ENCODE assay signal across 9 cellular contexts in the genomic region with DNA sequence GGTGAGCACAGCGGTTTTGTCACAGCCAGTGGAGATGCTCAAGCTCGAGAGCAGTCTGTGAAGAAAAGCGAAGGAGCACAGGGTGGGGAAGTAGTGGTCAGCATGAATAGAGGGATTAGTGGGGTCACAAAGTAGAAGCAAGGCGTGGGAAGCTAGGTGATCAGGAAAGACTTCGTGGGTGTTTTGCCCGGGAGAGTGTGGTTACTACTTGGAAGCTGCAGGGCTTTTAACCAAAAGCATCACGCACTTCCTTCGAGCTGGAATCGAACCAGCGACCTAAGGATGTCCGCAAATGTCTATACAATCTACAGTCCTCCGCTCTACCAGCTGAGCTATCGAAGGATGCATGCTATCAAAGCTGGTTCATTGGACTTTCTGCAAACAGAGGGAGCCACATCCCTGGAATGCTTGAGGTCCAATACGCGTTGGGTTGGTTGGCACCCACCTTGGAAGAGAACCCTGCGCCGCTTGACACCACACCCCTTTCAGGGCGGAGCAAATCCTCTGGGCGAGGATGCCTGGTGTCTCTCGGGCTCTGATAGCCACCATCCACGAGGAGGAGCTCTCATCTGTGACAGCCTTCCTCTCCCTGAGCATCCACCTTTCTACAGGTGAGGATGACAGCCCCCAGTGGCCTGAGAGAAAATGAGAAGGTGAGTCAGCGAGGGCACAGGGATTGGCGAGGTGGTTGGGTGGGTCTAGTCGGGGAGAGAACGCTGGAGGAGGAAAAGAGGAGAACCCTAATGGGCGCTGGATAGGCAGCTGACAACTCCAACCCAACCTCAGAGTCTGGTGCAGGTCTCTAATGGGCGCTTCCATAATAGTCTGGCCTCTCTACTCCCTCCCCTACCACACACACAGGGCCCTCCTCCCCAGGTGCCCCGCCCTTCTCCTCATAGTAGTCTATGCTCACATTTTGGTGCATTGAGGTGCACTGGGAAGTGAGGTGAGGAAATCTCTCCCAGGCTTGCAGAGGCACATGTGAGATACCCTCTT. TPM values are rescaled to one million over a fixed set of nuclear protein-coding genes. Genes with fewer than 3 reads are reported as not detected.
DNase-seq lines count a peak whose midpoint lies in the region; ATAC-seq and TF ChIP-seq lines count a peak whose summit lies in the region.
"Had no signal": no experiment of that assay in that cellular context is flagged by ENCODE, and none has a peak within 500 bp of the region (broad histone marks: within the 10 kb centered on the region; RNA-seq: fewer than 3 reads in every experiment).

No MANE protein-coding gene starts in this region.

- H3K9me3 Mint-ChIP-seq in CD8-positive, alpha-beta T cell, result no peaks in the 10 kb centered on the region
- no peaks in the 10 kb centered on the region for H3K9me3 Mint-ChIP-seq in activated CD4-positive, alpha-beta T cell treated with anti-CD3 and anti-CD28 coated beads, Interleukin-2, amount 10 ng/mL, durations not matched to agents 7 days and 5 days

- H3K4me3 ChIP-seq in CD8-positive, alpha-beta T cell (ENCODE audit: low read depth, low read length), result no peak overlapping the region
- no peak overlapping the region for H3K4me3 ChIP-seq in HAP-1
- peak overlapping the region; percentile 32; the same call in 1 of the 2 replicates for H3K4me3 ChIP-seq in iPS-18c (ENCODE audit: insufficient read depth, low read depth, low read length)

- no peaks in the 10 kb centered on the region for H3K36me3 ChIP-seq in CD8-positive, alpha-beta T cell (ENCODE audit: insufficient read depth, low read length)
- H3K36me3 ChIP-seq in HAP-1 (replicated peaks), result no peaks in the 10 kb centered on the region

- no peak overlapping the region for H3K4me3 Mint-ChIP-seq in CD8-positive, alpha-beta T cell
- no peak overlapping the region for H3K4me3 Mint-ChIP-seq in activated CD4-positive, alpha-beta T cell treated with anti-CD3 and anti-CD28 coated beads, Interleukin-2, amount 10 ng/mL, durations not matched to agents 7 days and 5 days

- H3K27me3 Mint-ChIP-seq in CD8-positive, alpha-beta T cell (ENCODE audit: low read depth), result peaks cover 68% of the 10 kb centered on the region
- H3K27me3 Mint-ChIP-seq in activated CD4-positive, alpha-beta T cell treated with anti-CD3 and anti-CD28 coated beads, Interleukin-2, amount 10 ng/mL, durations not matched to agents 7 days and 5 days, result peaks cover 44% of the 10 kb centered on the region

- H3K27ac ChIP-seq in CD8-positive, alpha-beta T cell (ENCODE audit: low read depth, low read length), result no peak overlapping the region

- no peaks in the 10 kb centered on the region for H3K9me3 ChIP-seq in CD8-positive, alpha-beta T cell (ENCODE audit: low read length)
- H3K9me3 ChIP-seq in HAP-1 (no peaks in the 10 kb centered on the region), iPS-18c (ENCODE audit: control insufficient read depth, insufficient read depth, low read length) (peaks cover 3% of the 10 kb centered on the region)

- no peak overlapping the region for H3K27ac Mint-ChIP-seq in CD8-positive, alpha-beta T cell
- H3K27ac Mint-ChIP-seq in activated CD4-positive, alpha-beta T cell treated with anti-CD3 and anti-CD28 coated beads, Interleukin-2, amount 10 ng/mL, durations not matched to agents 7 days and 5 days, result no peak overlapping the region

- H3K36me3 Mint-ChIP-seq in CD8-positive, alpha-beta T cell, result no peaks in the 10 kb centered on the region
- H3K36me3 Mint-ChIP-seq in activated CD4-positive, alpha-beta T cell treated with anti-CD3 and anti-CD28 coated beads, Interleukin-2, amount 10 ng/mL, durations not matched to agents 7 days and 5 days (ENCODE audit: low read depth), result no peaks in the 10 kb centered on the region

- CTCF ChIA-PET in CD8-positive, alpha-beta T cell (lab: Charles Lee), result interaction anchor here (0.6 to 11.6 kb wide), 8 partner anchors 9 to 348 kb away, joined by 3 to 188 read pairs (median 3); a partner anchor contains a TSS
- CTCF ChIA-PET in activated CD4-positive, alpha-beta T cell treated with anti-CD3 and anti-CD28 coated beads, Interleukin-2, amount 10 ng/mL, durations not matched to agents 7 days and 5 days (lab: Charles Lee), result interaction anchor here (1.0 to 4.8 kb wide), 10 partner anchors 10 to 411 kb away, joined by 3 to 32 read pairs (median 6); a partner anchor contains a TSS

- peak in 1 of 7 experiments; percentile 33 for DNase-seq in CD8-positive, alpha-beta T cell
- DNase-seq in HAP-1 (ENCODE audit: low spot score in 2 of 2), result peak; percentile 38 to 71
- DNase-seq in activated CD4-positive, alpha-beta T cell treated with anti-CD3 and anti-CD28 coated beads, Interleukin-2, amount 10 ng/mL, durations not matched to agents 7 days and 5 days, result peak; percentile 25
- DNase-seq in SHP77 (lab: John Stamatoyannopoulos, UW), result no peak
- DNase-seq in middle frontal gyrus (ENCODE audit: extremely low spot score, low spot score), result no peak
- DNase-seq in NCI-H2107 (lab: John Stamatoyannopoulos, UW), result no peak

- POLR2A ChIA-PET in CD8-positive, alpha-beta T cell (lab: Charles Lee), result interaction anchor here (1.2 kb wide), 1 partner anchor 24 kb away, joined by 5 read pairs; no protein-coding TSS in a partner anchor
- POLR2A ChIA-PET in activated CD4-positive, alpha-beta T cell treated with anti-CD3 and anti-CD28 coated beads, Interleukin-2, amount 10 ng/mL, durations not matched to agents 7 days and 5 days (lab: Charles Lee), result no interaction called here

- no peak for TF ChIP-seq CTCF in CD8-positive, alpha-beta T cell (IDR thresholded peaks at IDR 0.05)

- peak; percentile 65 for ATAC-seq in CD8-positive, alpha-beta T cell
- ATAC-seq in HG02981 (IDR thresholded peaks at IDR 0.05; ENCODE audit: unreplicated experiment), result no peak

- in situ Hi-C loops in HAP-1 (cut with MboI; ENCODE audit: low sequenced_read_pairs), result no loop called here

- H3K27me3 ChIP-seq in CD8-positive, alpha-beta T cell (ENCODE audit: insufficient read depth, low read length), result peaks cover 17% of the 10 kb centered on the region
- H3K27me3 ChIP-seq in HAP-1 (ENCODE audit: low read depth), result no peaks in the 10 kb centered on the region

- peaks cover 19% of the 10 kb centered on the region for H3K4me1 ChIP-seq in CD8-positive, alpha-beta T cell (ENCODE audit: insufficient read depth, low read length)
- H3K4me1 ChIP-seq in HAP-1, result no peaks in the 10 kb centered on the region; the same call in 1 of the 2 replicates

- H3K4me1 Mint-ChIP-seq in CD8-positive, alpha-beta T cell (ENCODE audit: low read depth), result peaks cover 31% of the 10 kb centered on the region
- H3K4me1 Mint-ChIP-seq in activated CD4-positive, alpha-beta T cell treated with anti-CD3 and anti-CD28 coated beads, Interleukin-2, amount 10 ng/mL, durations not matched to agents 7 days and 5 days, result peaks cover 36% of the 10 kb centered on the region

- intact Hi-C loops in CD8-positive, alpha-beta T cell (cut with DNase I, micrococcal nuclease), result no loop called here

RNA-seq across cellular contexts. Expression of a gene that starts 16.0 kb away (rescaled TPM):
- total RNA-seq in CD8-positive, alpha-beta T cell, result not detected
- total RNA-seq in activated CD4-positive, alpha-beta T cell treated with anti-CD3 and anti-CD28 coated beads, Interleukin-2, amount 10 ng/mL, durations not matched to agents 7 days and 5 days, result not detected
- total RNA-seq: skeletal muscle tissue had no signal

RNA-seq across cellular contexts. Expression of a gene that starts 26.8 kb away (rescaled TPM):
- under 1 TPM; 0.19 to 0.27 TPM for total RNA-seq in CD8-positive, alpha-beta T cell
- 1 to 10 TPM in 1 of 2 experiments, under 1 TPM in 1; 0.92 to 1.4 TPM for total RNA-seq in activated CD4-positive, alpha-beta T cell treated with anti-CD3 and anti-CD28 coated beads, Interleukin-2, amount 10 ng/mL, durations not matched to agents 7 days and 5 days

RNA-seq across cellular contexts. Expression of a gene that starts 31.1 kb away (rescaled TPM):
- under 1 TPM; 0.33 to 0.60 TPM for total RNA-seq in CD8-positive, alpha-beta T cell
- total RNA-seq in activated CD4-positive, alpha-beta T cell treated with anti-CD3 and anti-CD28 coated beads, Interleukin-2, amount 10 ng/mL, durations not matched to agents 7 days and 5 days, result 1 to 10 TPM in 1 of 2 experiments, under 1 TPM in 1; 0.89 to 1.6 TPM

Comparison
In these comparisons a context has a peak if more than half of its experiments do, and no peak if none do; other contexts are left out.
1. DNase-seq: peak in HAP-1 (2 of 2) and activated CD4-positive, alpha-beta T cell treated with anti-CD3 and anti-CD28 coated beads, Interleukin-2, amount 10 ng/mL, durations not matched to agents 7 days and 5 days (single experiment); none in SHP77 (0 of 2), middle frontal gyrus (single experiment) and NCI-H2107 (single experiment).